ENCODE assay signal across 27 cellular contexts in genomic region chr20:19528286-19529030, GRCh38.
"Had no signal": no experiment of that assay in that cellular context is flagged by ENCODE, and none has a peak within 500 bp of the region (broad histone marks: within the 10 kb centered on the region; RNA-seq: fewer than 3 reads in every experiment).

No MANE protein-coding gene starts in this region.

- H3K4me2 ChIP-seq: smooth muscle cell had no signal

- H3K4me3 ChIP-seq: left lung, lung, pancreas, prostate gland, sigmoid colon, smooth muscle cell, tibial nerve, uterus had no signal

- H3K27me3 ChIP-seq: left lung, pancreas, sigmoid colon, tibial nerve, uterus had no signal

- H3K36me3 ChIP-seq: left lung, pancreas, prostate gland, sigmoid colon, tibial nerve, uterus had no signal

- ATAC-seq: left colon; left lung; naive thymus-derived CD8-positive, alpha-beta T cell; pancreas; right cardiac atrium; stimulated activated memory B cell treated with anti-CD40 and anti-IgM and Interleukin-4, amounts not matched to agents 10 μg/mL and 1 μg/mL and 100 μg/mL, for 72 hours; stimulated activated naive CD8-positive, alpha-beta T cell treated with anti-CD3 and anti-CD28 coated beads, Interleukin-15, amount 100 ng/mL, for 72 hours had no signal

- FAIRE-seq: islet of Langerhans, kidney, pancreas had no signal

- DNase-seq: hypothalamus; immature natural killer cell; kidney; left colon; left lung; mesendoderm; naive thymus-derived CD8-positive, alpha-beta T cell; nucleus accumbens; pancreas; posterior cingulate gyrus; retina; right cardiac atrium; sigmoid colon; stimulated activated CD4-positive, alpha-beta T cell treated with anti-CD3 and anti-CD28 coated beads, Interleukin-1b, Interleukin-23, amount 100 ng/mL, for 48 hours; stimulated activated CD4-positive, alpha-beta T cell treated with anti-CD3 and anti-CD28 coated beads, Interleukin-2, amount 100 ng/mL, for 48 hours; stimulated activated CD4-positive, alpha-beta T cell treated with anti-CD3 and anti-CD28 coated beads, Interleukin-4, amount 100 ng/mL, for 4 hours; stimulated activated CD8-positive, alpha-beta memory T cell treated with anti-CD3 and anti-CD28 coated beads, Interleukin-4, amount 100 ng/mL, for 48 hours; stimulated activated naive CD4-positive, alpha-beta T cell treated with Interleukin-2 at 50 U/mL for 16 hours; stimulated activated naive CD8-positive, alpha-beta T cell treated with anti-CD3 and anti-CD28 coated beads, Interleukin-15, amount 100 ng/mL, for 72 hours; substantia nigra; uterus had no signal

- H3K27ac ChIP-seq: left lung, pancreas, prostate gland, sigmoid colon, tibial nerve, uterus had no signal

- H3K4me1 ChIP-seq: left lung, pancreas, prostate gland, sigmoid colon, tibial nerve, uterus had no signal

- H3K9me3 ChIP-seq: left lung, pancreas, prostate gland, sigmoid colon, tibial nerve, uterus had no signal
